In genomic region chr3:129593595-129594339, GRCh38 we compare ENCODE assay signal across 8 cellular contexts. TPM values are rescaled to one million over a fixed set of nuclear protein-coding genes. Genes with fewer than 3 reads are reported as not detected.
DNase-seq lines count a peak whose midpoint lies in the region; ATAC-seq and FAIRE-seq lines count a peak whose summit lies in the region.

No MANE protein-coding gene starts in this region.

- FAIRE-seq in GM19239 (lab: Jason Lieb, UNC) = peak; percentile 31

- ATAC-seq in left colon (peak; percentile 76), GM18861 (IDR thresholded peaks at IDR 0.05; ENCODE audit: unreplicated experiment) (no peak), HG03139 (IDR thresholded peaks at IDR 0.05; ENCODE audit: unreplicated experiment) (no peak), GM21576 (IDR thresholded peaks at IDR 0.05; ENCODE audit: unreplicated experiment) (no peak)

- DNase-seq in GM19239 (ENCODE audit: insufficient read length, low spot score) = no peak
- peak; percentile 91 for DNase-seq in NCI-H2196 treated with DMSO at 0.1 percent for 48 hours (lab: John Stamatoyannopoulos, UW; ENCODE audit: unreplicated experiment)
- peak; percentile 32 for DNase-seq in activated T-helper 1 cell treated with Interleukin-2 at 50 U/mL for 16 hours (ENCODE audit: low read depth)
- DNase-seq in left colon = peak in 1 of 2 donors; percentile 56
- DNase-seq in stimulated activated CD4-positive, alpha-beta T cell treated with anti-CD3 and anti-CD28 coated beads, TNF-alpha, amount 100 ng/mL, for 24 hours (ENCODE audit: low read depth in 3 of 3) = peak in 2 of 3 experiments; percentile 14 to 71

- intact Hi-C loops in left colon (cut with DNase I, micrococcal nuclease) = no loop called here

RNA-seq across cellular contexts. Expression of gene PLXND1, which starts 12.7 kb away (rescaled TPM):
- total RNA-seq in left colon = 10 to 100 TPM; 16.5 to 38.8 TPM

RNA-seq across cellular contexts. Expression of gene H1-8, which starts 50.8 kb away (rescaled TPM):
- not detected for total RNA-seq in left colon
